In the genomic region with DNA sequence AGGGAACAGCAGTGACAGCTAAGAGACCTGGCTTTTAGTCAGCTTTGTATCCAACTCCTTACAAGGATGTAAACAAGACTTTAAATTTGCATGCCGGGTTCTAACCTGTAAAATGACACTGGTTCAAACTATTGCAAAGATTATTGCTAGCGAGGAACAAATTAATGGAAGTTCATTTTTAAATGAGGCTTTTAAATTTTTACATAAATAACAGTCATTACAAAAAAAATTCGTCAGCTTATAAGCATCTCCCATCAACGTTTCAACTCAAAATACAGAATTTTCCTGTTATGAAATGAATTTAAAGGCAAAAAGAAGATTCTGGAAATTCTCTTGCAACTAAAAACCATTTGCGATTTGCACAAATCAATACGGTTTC, we compare ENCODE assay signal across 8 cellular contexts. TPM values are rescaled to one million over a fixed set of nuclear protein-coding genes. Genes with fewer than 3 reads are reported as not detected.
A peak's percentile ranks its signal among the peaks of the same experiment; 100 is the strongest.
DNase-seq lines count a peak whose midpoint lies in the region; ATAC-seq, FAIRE-seq and TF ChIP-seq lines count a peak whose summit lies in the region.

No MANE protein-coding gene starts in this region.

- no peak overlapping the region for H3K27ac ChIP-seq in heart left ventricle
- H3K27ac ChIP-seq in astrocyte (ENCODE audit: low read depth, low read length): peak overlapping the region; percentile 96
- no peak overlapping the region for H3K27ac ChIP-seq in lower lobe of right lung
- H3K27ac ChIP-seq in upper lobe of left lung: peak overlapping the region in 1 of 4 donors; percentile 84

- H3K4me3 ChIP-seq in heart left ventricle: peak overlapping the region in 11 of 12 donors; percentile 47 to 87 (median 63)
- peak overlapping the region; percentile 85 for H3K4me3 ChIP-seq in astrocyte (ENCODE audit: insufficient read depth, low read depth, low read length)
- H3K4me3 ChIP-seq in lower lobe of right lung: peak overlapping the region; percentile 66
- H3K4me3 ChIP-seq in upper lobe of left lung: peak overlapping the region in 3 of 4 donors; percentile 62 to 78 (median 67)

- no peak for TF ChIP-seq EP300 in upper lobe of left lung (IDR thresholded peaks at IDR 0.05)

- no peaks in the 10 kb centered on the region for H3K36me3 Mint-ChIP-seq in astrocyte (ENCODE audit: low read depth, unreplicated experiment)

- no peaks in the 10 kb centered on the region for H4K20me1 ChIP-seq in astrocyte (ENCODE audit: insufficient read depth, low read length)

- H3K9me3 Mint-ChIP-seq in astrocyte (ENCODE audit: unreplicated experiment): no peaks in the 10 kb centered on the region

- no peaks in the 10 kb centered on the region for H3K27me3 Mint-ChIP-seq in astrocyte (ENCODE audit: low read depth, unreplicated experiment)

- peaks cover 18% of the 10 kb centered on the region for H3K79me2 ChIP-seq in astrocyte (ENCODE audit: insufficient read depth, low read length)

- peak overlapping the region; percentile 89 for H3K4me3 Mint-ChIP-seq in astrocyte (ENCODE audit: unreplicated experiment)

- intact Hi-C loops in heart left ventricle (cut with DNase I): loop anchor here (2.0 to 10.0 kb wide), 13 partner anchors 47 to 425 kb away; partner anchors contain the start of genes CAMSAP2 (in 3 of the 10), DDX59 (in 1 of the 10) and KIF21B (in 1 of the 10)
- intact Hi-C loops in left ventricle myocardium superior (cut with micrococcal nuclease): loop anchor here (2.0 to 10.0 kb wide), 2 partner anchors 183 to 215 kb away; no protein-coding TSS in a partner anchor
- intact Hi-C loops in lower lobe of right lung (cut with DNase I): loop anchor here (10.0 kb wide), 1 partner anchor 185 kb away; no protein-coding TSS in a partner anchor

- no peaks in the 10 kb centered on the region for H3K9me3 ChIP-seq in heart left ventricle
- no peaks in the 10 kb centered on the region for H3K9me3 ChIP-seq in astrocyte (ENCODE audit: insufficient read depth, low read depth, low read length)
- H3K9me3 ChIP-seq in lower lobe of right lung: no peaks in the 10 kb centered on the region
- H3K9me3 ChIP-seq in upper lobe of left lung: no peaks in the 10 kb centered on the region

- 7 to 14% (median 13%) methylated on average over 6 of the region's 6 CpGs for WGBS in heart left ventricle, 4 donors
- 17 to 20% methylated on average over 6 of the region's 6 CpGs for WGBS in upper lobe of left lung, 2 donors

- FAIRE-seq in astrocyte (lab: Jason Lieb, UNC): no peak

- H3K27me3 ChIP-seq in heart left ventricle (no peaks in the 10 kb centered on the region), astrocyte (ENCODE audit: insufficient read depth, low read length) (no peaks in the 10 kb centered on the region), lower lobe of right lung (ENCODE audit: low read depth) (no peaks in the 10 kb centered on the region), upper lobe of left lung (no peaks in the 10 kb centered on the region)

- TF ChIP-seq CTCF in heart left ventricle (IDR thresholded peaks at IDR 0.05) (no peak), astrocyte (IDR thresholded peaks at IDR 0.05; ENCODE audit: insufficient read depth, low read depth, low read length) (no peak), lower lobe of right lung (IDR thresholded peaks at IDR 0.05) (no peak), upper lobe of left lung (IDR thresholded peaks at IDR 0.05) (no peak)

- no peak for TF ChIP-seq POLR2A in heart left ventricle (IDR thresholded peaks at IDR 0.05)
- no peak for TF ChIP-seq POLR2A in upper lobe of left lung (IDR thresholded peaks at IDR 0.05)

- H3K4me1 ChIP-seq in heart left ventricle (peaks cover 0 to 27% (median 7%) of the 10 kb centered on the region in 12 donors), astrocyte (ENCODE audit: insufficient read depth, low read length) (peaks cover 5% of the 10 kb centered on the region), lower lobe of right lung (peaks cover 18% of the 10 kb centered on the region), upper lobe of left lung (peaks cover 4 to 16% (median 10%) of the 10 kb centered on the region in 4 donors)

- no peak for ATAC-seq in heart left ventricle
- no peak for ATAC-seq in left ventricle myocardium superior
- ATAC-seq in lower lobe of right lung: no peak
- no peak for ATAC-seq in upper lobe of left lung (ENCODE audit: low FRiP score in 2 of 2)

- H2AFZ ChIP-seq in astrocyte (ENCODE audit: low read depth, low read length): peak overlapping the region; percentile 93

- H3K36me3 ChIP-seq in heart left ventricle: no peaks in the 10 kb centered on the region
- peaks cover 4% of the 10 kb centered on the region for H3K36me3 ChIP-seq in astrocyte (ENCODE audit: insufficient read depth, low read length)
- no peaks in the 10 kb centered on the region for H3K36me3 ChIP-seq in lower lobe of right lung
- no peaks in the 10 kb centered on the region for H3K36me3 ChIP-seq in upper lobe of left lung

- no peak for DNase-seq in heart left ventricle
- no peak for DNase-seq in left ventricle myocardium superior
- no peak for DNase-seq in astrocyte (ENCODE audit: low read depth)
- no peak for DNase-seq in lower lobe of right lung
- no peak for DNase-seq in upper lobe of left lung
- DNase-seq in stimulated activated CD4-positive, alpha-beta T cell treated with anti-CD3 and anti-CD28 coated beads, Interleukin-2, amount 100 ng/mL, for 24 hours: no peak
- DNase-seq in NCI-H2081 treated with DMSO at 0.1 percent for 48 hours (lab: John Stamatoyannopoulos, UW): no peak
- DNase-seq in D341Med (ENCODE audit: low spot score): no peak

- H3K9ac ChIP-seq in astrocyte (ENCODE audit: low read length): peak overlapping the region; percentile 95

- H3K4me2 ChIP-seq in astrocyte (ENCODE audit: low read length): peak overlapping the region; percentile 90

- peaks cover 5% of the 10 kb centered on the region for H3K4me1 Mint-ChIP-seq in astrocyte (ENCODE audit: low read depth, unreplicated experiment)

- no peak overlapping the region for H3K27ac Mint-ChIP-seq in astrocyte (ENCODE audit: unreplicated experiment)

RNA-seq across cellular contexts. Expression of gene KIF14, which starts 0.7 kb away (rescaled TPM):
- total RNA-seq in heart left ventricle (1 to 10 TPM in 1 of 9 donors, under 1 TPM in 7, not detected in 1; 0.04 to 2.0 (median 0.14) TPM), left ventricle myocardium superior (0.10 TPM), astrocyte (1.2 and 2.1 TPM in 2 replicates), lower lobe of right lung (0.44 TPM), upper lobe of left lung (1 to 10 TPM in 1 of 6 donors, under 1 TPM in 5; 0.20 to 1.0 (median 0.70) TPM)
- under 1 TPM in 1 of 2 donors, not detected in 1; 0.04 TPM for polyA plus RNA-seq in heart left ventricle

RNA-seq across cellular contexts. Expression of gene DDX59, which starts 49.8 kb away (rescaled TPM):
- total RNA-seq in heart left ventricle: 10 to 100 TPM; 12.9 to 21.6 (median 15.9) TPM
- polyA plus RNA-seq in heart left ventricle: 10 to 100 TPM in 1 of 2 donors, 1 to 10 TPM in 1; 10.0 to 15.5 TPM
- total RNA-seq in left ventricle myocardium superior: 12.6 TPM
- total RNA-seq in astrocyte: 12.6 and 13.2 TPM in 2 replicates
- 19.6 TPM for total RNA-seq in lower lobe of right lung
- total RNA-seq in upper lobe of left lung: 10 to 100 TPM; 18.4 to 35.6 (median 22.5) TPM
